ENCODE assay signal across 11 cellular contexts in the genomic region with DNA sequence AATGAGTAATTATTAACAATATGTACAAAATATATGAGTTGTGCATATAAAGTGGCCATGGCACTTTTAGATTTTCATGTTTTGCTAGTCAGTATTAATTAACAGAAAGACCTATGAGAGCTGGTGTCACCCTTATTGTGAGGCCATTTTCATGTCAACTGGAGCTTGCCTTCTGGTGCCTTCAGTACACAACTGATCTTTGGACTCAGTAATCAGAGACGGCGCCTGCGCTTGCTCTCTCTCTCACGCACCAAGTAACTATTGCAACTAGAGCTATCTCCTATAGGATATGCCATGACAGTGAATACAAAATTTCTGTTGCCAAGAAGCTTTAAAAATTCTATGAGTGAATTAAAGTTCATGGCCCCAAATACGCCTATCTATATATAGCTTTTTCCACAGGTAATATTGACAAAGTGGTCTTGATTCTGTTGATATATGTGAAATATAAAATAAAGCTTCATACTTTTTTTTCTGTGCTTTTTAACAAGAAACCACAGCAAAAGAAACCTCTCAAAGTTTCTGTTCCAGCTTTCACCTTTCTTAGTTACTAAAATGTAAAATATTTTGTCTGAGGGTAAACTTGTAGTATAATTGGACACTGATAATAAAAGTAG. TPM values are rescaled to one million over a fixed set of nuclear protein-coding genes. Genes with fewer than 3 reads are reported as not detected.
A peak's percentile ranks its signal among the peaks of the same experiment; 100 is the strongest.
DNase-seq lines count a peak whose midpoint lies in the region; ATAC-seq and TF ChIP-seq lines count a peak whose summit lies in the region.
"Had no signal": no experiment of that assay in that cellular context is flagged by ENCODE, and none has a peak within 500 bp of the region (broad histone marks: within the 10 kb centered on the region; RNA-seq: fewer than 3 reads in every experiment).

No MANE protein-coding gene starts in this region.

- no peaks in the 10 kb centered on the region for H3K9me3 ChIP-seq in PC-9 (ENCODE audit: insufficient read depth, low read depth)
- H3K9me3 ChIP-seq: breast epithelium had no signal

- H3K9me2 ChIP-seq in PC-9 (ENCODE audit: insufficient read depth), result no peaks in the 10 kb centered on the region

- H3K27me3 ChIP-seq in PC-9 (ENCODE audit: insufficient read depth, low read depth), result no peaks in the 10 kb centered on the region
- H3K27me3 ChIP-seq: breast epithelium had no signal

- H3K27ac ChIP-seq in PC-9, result peak overlapping the region; percentile 87

- no peak overlapping the region for H2AFZ ChIP-seq in PC-9

- H4K20me1 ChIP-seq in PC-9 (ENCODE audit: insufficient read depth), result 0 out of 2 replicates have a peak, but pooled peaks cover 4% of the 10 kb centered on the region

- DNase-seq in T-helper 2 cell treated with Interferon-gamma antibody and Interleukin-4, amounts not matched to agents 5 μg/mL and 100 μg/mL, for 36 hours (ENCODE audit: low spot score), result no peak
- DNase-seq in T-helper 2 cell (no peak), PC-9 (no peak), glutamatergic neuron (no peak), HEK293T (ENCODE audit: extremely low spot score) (no peak), NCI-H2171 treated with DMSO at 0.1 percent for 48 hours (lab: John Stamatoyannopoulos, UW) (no peak)
- DNase-seq in activated T-cell treated with anti-CD3 and anti-CD28 coated beads, Interleukin-2, amount 50 U/mL, for 4 hours, result no peak
- DNase-seq: activated CD4-positive, alpha-beta memory T cell treated with anti-CD3 and anti-CD28 coated beads for 36 hours; stimulated activated CD4-positive, alpha-beta T cell treated with anti-CD3 and anti-CD28 coated beads, Interleukin-2, amount 100 ng/mL, for 48 hours had no signal

- H3F3A ChIP-seq in PC-9 (ENCODE audit: insufficient read depth, low read depth), result peaks cover 50% of the 10 kb centered on the region

- no peaks in the 10 kb centered on the region for H3K27me3 Mint-ChIP-seq in T-helper 2 cell treated with Interferon-gamma antibody and Interleukin-4, amounts not matched to agents 5 μg/mL and 100 μg/mL, for 36 hours (ENCODE audit: low read depth)
- peaks cover 4% of the 10 kb centered on the region for H3K27me3 Mint-ChIP-seq in glutamatergic neuron (ENCODE audit: unreplicated experiment)
- H3K27me3 Mint-ChIP-seq in stimulated activated memory B cell treated with anti-CD40 and anti-IgM and Interleukin-4, amounts not matched to agents 10 μg/mL and 1 μg/mL and 100 μg/mL, for 72 hours, result no peaks in the 10 kb centered on the region
- no peaks in the 10 kb centered on the region for H3K27me3 Mint-ChIP-seq in activated T-cell treated with anti-CD3 and anti-CD28 coated beads, Interleukin-2, amount 50 U/mL, for 4 hours (ENCODE audit: low read depth)
- H3K27me3 Mint-ChIP-seq: activated CD4-positive, alpha-beta memory T cell treated with anti-CD3 and anti-CD28 coated beads for 36 hours had no signal

- H3K4me2 ChIP-seq in PC-9, result peak overlapping the region; percentile 90

- intact Hi-C loops in PC-9 (cut with micrococcal nuclease; ENCODE audit: unreplicated experiment), result no loop called here

- H3K4me3 ChIP-seq in PC-9, result peak overlapping the region; percentile 98
- H3K4me3 ChIP-seq: breast epithelium had no signal

- H3K4me3 Mint-ChIP-seq in T-helper 2 cell treated with Interferon-gamma antibody and Interleukin-4, amounts not matched to agents 5 μg/mL and 100 μg/mL, for 36 hours, result peak overlapping the region; percentile 46
- H3K4me3 Mint-ChIP-seq in glutamatergic neuron (ENCODE audit: unreplicated experiment), result peak overlapping the region; percentile 15
- H3K4me3 Mint-ChIP-seq in stimulated activated memory B cell treated with anti-CD40 and anti-IgM and Interleukin-4, amounts not matched to agents 10 μg/mL and 1 μg/mL and 100 μg/mL, for 72 hours, result no peak overlapping the region
- no peak overlapping the region for H3K4me3 Mint-ChIP-seq in activated T-cell treated with anti-CD3 and anti-CD28 coated beads, Interleukin-2, amount 50 U/mL, for 4 hours
- H3K4me3 Mint-ChIP-seq: activated CD4-positive, alpha-beta memory T cell treated with anti-CD3 and anti-CD28 coated beads for 36 hours had no signal

- H3K79me2 ChIP-seq in PC-9 (ENCODE audit: low read depth), result peaks cover 82% of the 10 kb centered on the region

- CTCF ChIA-PET in PC-9 (lab: Charles Lee) (interaction anchor here (0.6 to 1.8 kb wide), 3 partner anchors 181 to 222 kb away, joined by 4 to 13 read pairs (median 7); no protein-coding TSS in a partner anchor), HEK293T (lab: Yijun Ruan, JAX) (interaction anchor here (0.6 to 1.2 kb wide), 3 partner anchors 10 to 85 kb away, joined by 3 to 6 read pairs (median 4); no protein-coding TSS in a partner anchor)

- POLR2A ChIA-PET in PC-9 (lab: Charles Lee; ENCODE audit: unreplicated experiment), result interaction anchor here (0.6 kb wide), 1 partner anchor 67 kb away, joined by 3 read pairs; no protein-coding TSS in a partner anchor
- POLR2A ChIA-PET in HEK293T (lab: Yijun Ruan, JAX), result interaction anchor here (1.0 to 6.3 kb wide), 3 partner anchors 100 to 209 kb away, joined by 3 to 59 read pairs (median 3); no protein-coding TSS in a partner anchor

- peaks cover 4% of the 10 kb centered on the region for H3K36me3 Mint-ChIP-seq in T-helper 2 cell treated with Interferon-gamma antibody and Interleukin-4, amounts not matched to agents 5 μg/mL and 100 μg/mL, for 36 hours (ENCODE audit: low read depth)
- no peaks in the 10 kb centered on the region for H3K36me3 Mint-ChIP-seq in glutamatergic neuron (ENCODE audit: unreplicated experiment)
- H3K36me3 Mint-ChIP-seq in stimulated activated memory B cell treated with anti-CD40 and anti-IgM and Interleukin-4, amounts not matched to agents 10 μg/mL and 1 μg/mL and 100 μg/mL, for 72 hours, result no peaks in the 10 kb centered on the region
- H3K36me3 Mint-ChIP-seq in activated T-cell treated with anti-CD3 and anti-CD28 coated beads, Interleukin-2, amount 50 U/mL, for 4 hours (ENCODE audit: insufficient read depth), result peaks cover 3% of the 10 kb centered on the region

- no peaks in the 10 kb centered on the region for H3K36me3 ChIP-seq in PC-9 (ENCODE audit: low read depth)
- H3K36me3 ChIP-seq: breast epithelium had no signal

- no peak for ATAC-seq in stimulated activated memory B cell treated with anti-CD40 and anti-IgM and Interleukin-4, amounts not matched to agents 10 μg/mL and 1 μg/mL and 100 μg/mL, for 72 hours
- no peak for ATAC-seq in activated T-cell treated with anti-CD3 and anti-CD28 coated beads, Interleukin-2, amount 50 U/mL, for 4 hours

- BruUV-seq in PC-9 (replicated peaks; lab: Mats Ljungman, UMichigan), result no TSS peak

- TF ChIP-seq CTCF in PC-9 (conservative IDR thresholded peaks at IDR 0.05), result no peak
- no peak for TF ChIP-seq CTCF in glutamatergic neuron (IDR thresholded peaks at IDR 0.05; ENCODE audit: partially characterized antibody, unreplicated experiment)

- H3K4me1 Mint-ChIP-seq in T-helper 2 cell treated with Interferon-gamma antibody and Interleukin-4, amounts not matched to agents 5 μg/mL and 100 μg/mL, for 36 hours (ENCODE audit: low read depth), result peaks cover 65% of the 10 kb centered on the region
- H3K4me1 Mint-ChIP-seq in glutamatergic neuron (ENCODE audit: low read depth, unreplicated experiment), result peaks cover 50% of the 10 kb centered on the region
- H3K4me1 Mint-ChIP-seq in stimulated activated memory B cell treated with anti-CD40 and anti-IgM and Interleukin-4, amounts not matched to agents 10 μg/mL and 1 μg/mL and 100 μg/mL, for 72 hours, result peaks cover 78% of the 10 kb centered on the region
- H3K4me1 Mint-ChIP-seq in activated T-cell treated with anti-CD3 and anti-CD28 coated beads, Interleukin-2, amount 50 U/mL, for 4 hours (ENCODE audit: low read depth), result peaks cover 69% of the 10 kb centered on the region

- no peaks in the 10 kb centered on the region for H3K9me3 Mint-ChIP-seq in T-helper 2 cell treated with Interferon-gamma antibody and Interleukin-4, amounts not matched to agents 5 μg/mL and 100 μg/mL, for 36 hours
- peaks cover 7% of the 10 kb centered on the region for H3K9me3 Mint-ChIP-seq in glutamatergic neuron (ENCODE audit: unreplicated experiment)
- no peaks in the 10 kb centered on the region for H3K9me3 Mint-ChIP-seq in stimulated activated memory B cell treated with anti-CD40 and anti-IgM and Interleukin-4, amounts not matched to agents 10 μg/mL and 1 μg/mL and 100 μg/mL, for 72 hours
- H3K9me3 Mint-ChIP-seq in activated T-cell treated with anti-CD3 and anti-CD28 coated beads, Interleukin-2, amount 50 U/mL, for 4 hours, result no peaks in the 10 kb centered on the region
- H3K9me3 Mint-ChIP-seq: activated CD4-positive, alpha-beta memory T cell treated with anti-CD3 and anti-CD28 coated beads for 36 hours had no signal

- H3K27ac Mint-ChIP-seq in T-helper 2 cell treated with Interferon-gamma antibody and Interleukin-4, amounts not matched to agents 5 μg/mL and 100 μg/mL, for 36 hours, result no peak overlapping the region
- peak overlapping the region; percentile 75 for H3K27ac Mint-ChIP-seq in glutamatergic neuron (ENCODE audit: unreplicated experiment)
- peak overlapping the region; percentile 92 for H3K27ac Mint-ChIP-seq in stimulated activated memory B cell treated with anti-CD40 and anti-IgM and Interleukin-4, amounts not matched to agents 10 μg/mL and 1 μg/mL and 100 μg/mL, for 72 hours
- H3K27ac Mint-ChIP-seq: activated CD4-positive, alpha-beta memory T cell treated with anti-CD3 and anti-CD28 coated beads for 36 hours had no signal

- H3K4me1 ChIP-seq in PC-9 (replicated peaks; ENCODE audit: insufficient read depth), result peaks cover 75% of the 10 kb centered on the region

TF ChIP-seq in HEK293T, 16 proteins besides CTCF, POLR2A, EP300 and RAD21 (continues in another document):
- TF ChIP-seq PKNOX1 (IDR thresholded peaks at IDR 0.05) (no peak), LEF1 (IDR thresholded peaks at IDR 0.05; ENCODE audit: borderline replicate concordance) (no peak), L3MBTL2 (conservative IDR thresholded peaks at IDR 0.05) (no peak), ZNF384 (IDR thresholded peaks at IDR 0.05) (no peak), CTBP1 (IDR thresholded peaks at IDR 0.05; ENCODE audit: borderline replicate concordance) (no peak), ELF4 (IDR thresholded peaks at IDR 0.05) (no peak), HDGF (IDR thresholded peaks at IDR 0.05; ENCODE audit: borderline replicate concordance) (no peak), SUZ12 (IDR thresholded peaks at IDR 0.05) (no peak), ARNT (IDR thresholded peaks at IDR 0.05) (no peak), FOXA1 (IDR thresholded peaks at IDR 0.05) (no peak)

RNA-seq across cellular contexts. Expression of gene SERTAD2, which starts 2.9 kb away (rescaled TPM):
- total RNA-seq in PC-9 (2021) (27.3 and 31.4 TPM in 2 replicates), glutamatergic neuron (ENCODE audit: unreplicated experiment) (15.7 TPM)
- total RNA-seq in activated T-cell treated with anti-CD3 and anti-CD28 coated beads, Interleukin-2, amount 50 U/mL, for 4 hours, result 10 to 100 TPM; 10.5 to 14.2 (median 12.7) TPM

Comparison
In these comparisons a context has a peak if more than half of its experiments do, and no peak if none do; other contexts are left out.
1. H3K4me3 Mint-ChIP-seq: peak in T-helper 2 cell treated with Interferon-gamma antibody and Interleukin-4, amounts not matched to agents 5 μg/mL and 100 μg/mL, for 36 hours (single experiment) and glutamatergic neuron (single experiment); none in stimulated activated memory B cell treated with anti-CD40 and anti-IgM and Interleukin-4, amounts not matched to agents 10 μg/mL and 1 μg/mL and 100 μg/mL, for 72 hours (single experiment) and activated T-cell treated with anti-CD3 and anti-CD28 coated beads, Interleukin-2, amount 50 U/mL, for 4 hours (single experiment).